1 cellular context compared by ENCODE assay signal in the genomic region with DNA sequence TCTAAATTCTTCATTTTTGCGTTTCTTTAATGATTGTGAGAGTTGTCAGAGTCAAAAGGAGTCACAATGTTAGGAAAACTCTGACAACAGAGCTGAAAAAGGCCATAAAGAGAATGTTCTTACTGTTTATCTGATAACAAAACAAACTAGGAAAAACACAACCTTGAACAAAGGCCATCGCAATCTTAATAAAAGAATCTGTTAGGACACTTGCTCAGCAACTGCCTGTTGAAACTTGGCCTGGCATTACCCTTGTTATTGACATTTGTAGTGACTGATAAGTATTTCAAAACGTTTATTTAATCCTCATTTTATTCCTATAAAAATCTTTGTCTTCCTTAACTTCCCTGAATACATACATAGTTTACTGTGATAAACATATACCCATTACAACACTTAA.
TF ChIP-seq lines count a peak whose summit lies in the region.

No MANE protein-coding gene starts in this region.

TF ChIP-seq in HepG2, 621 proteins besides CTCF, POLR2A, EP300 and RAD21 (continued from another document):
- TF ChIP-seq, protein P1, sequence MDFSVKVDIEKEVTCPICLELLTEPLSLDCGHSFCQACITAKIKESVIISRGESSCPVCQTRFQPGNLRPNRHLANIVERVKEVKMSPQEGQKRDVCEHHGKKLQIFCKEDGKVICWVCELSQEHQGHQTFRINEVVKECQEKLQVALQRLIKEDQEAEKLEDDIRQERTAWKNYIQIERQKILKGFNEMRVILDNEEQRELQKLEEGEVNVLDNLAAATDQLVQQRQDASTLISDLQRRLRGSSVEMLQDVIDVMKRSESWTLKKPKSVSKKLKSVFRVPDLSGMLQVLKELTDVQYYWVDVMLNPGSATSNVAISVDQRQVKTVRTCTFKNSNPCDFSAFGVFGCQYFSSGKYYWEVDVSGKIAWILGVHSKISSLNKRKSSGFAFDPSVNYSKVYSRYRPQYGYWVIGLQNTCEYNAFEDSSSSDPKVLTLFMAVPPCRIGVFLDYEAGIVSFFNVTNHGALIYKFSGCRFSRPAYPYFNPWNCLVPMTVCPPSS (IDR thresholded peaks at IDR 0.05), result no peak
- TF ChIP-seq, protein P2, sequence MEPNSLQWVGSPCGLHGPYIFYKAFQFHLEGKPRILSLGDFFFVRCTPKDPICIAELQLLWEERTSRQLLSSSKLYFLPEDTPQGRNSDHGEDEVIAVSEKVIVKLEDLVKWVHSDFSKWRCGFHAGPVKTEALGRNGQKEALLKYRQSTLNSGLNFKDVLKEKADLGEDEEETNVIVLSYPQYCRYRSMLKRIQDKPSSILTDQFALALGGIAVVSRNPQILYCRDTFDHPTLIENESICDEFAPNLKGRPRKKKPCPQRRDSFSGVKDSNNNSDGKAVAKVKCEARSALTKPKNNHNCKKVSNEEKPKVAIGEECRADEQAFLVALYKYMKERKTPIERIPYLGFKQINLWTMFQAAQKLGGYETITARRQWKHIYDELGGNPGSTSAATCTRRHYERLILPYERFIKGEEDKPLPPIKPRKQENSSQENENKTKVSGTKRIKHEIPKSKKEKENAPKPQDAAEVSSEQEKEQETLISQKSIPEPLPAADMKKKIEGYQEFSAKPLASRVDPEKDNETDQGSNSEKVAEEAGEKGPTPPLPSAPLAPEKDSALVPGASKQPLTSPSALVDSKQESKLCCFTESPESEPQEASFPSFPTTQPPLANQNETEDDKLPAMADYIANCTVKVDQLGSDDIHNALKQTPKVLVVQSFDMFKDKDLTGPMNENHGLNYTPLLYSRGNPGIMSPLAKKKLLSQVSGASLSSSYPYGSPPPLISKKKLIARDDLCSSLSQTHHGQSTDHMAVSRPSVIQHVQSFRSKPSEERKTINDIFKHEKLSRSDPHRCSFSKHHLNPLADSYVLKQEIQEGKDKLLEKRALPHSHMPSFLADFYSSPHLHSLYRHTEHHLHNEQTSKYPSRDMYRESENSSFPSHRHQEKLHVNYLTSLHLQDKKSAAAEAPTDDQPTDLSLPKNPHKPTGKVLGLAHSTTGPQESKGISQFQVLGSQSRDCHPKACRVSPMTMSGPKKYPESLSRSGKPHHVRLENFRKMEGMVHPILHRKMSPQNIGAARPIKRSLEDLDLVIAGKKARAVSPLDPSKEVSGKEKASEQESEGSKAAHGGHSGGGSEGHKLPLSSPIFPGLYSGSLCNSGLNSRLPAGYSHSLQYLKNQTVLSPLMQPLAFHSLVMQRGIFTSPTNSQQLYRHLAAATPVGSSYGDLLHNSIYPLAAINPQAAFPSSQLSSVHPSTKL (CRISPR knock-in tag; IDR thresholded peaks at IDR 0.05), result peak; percentile 72
- no peak for TF ChIP-seq KLF16 (CRISPR knock-in tag; IDR thresholded peaks at IDR 0.05)
- no peak for TF ChIP-seq PCBP1 (IDR thresholded peaks at IDR 0.05; ENCODE audit: borderline replicate concordance, low read depth, low read length)
- no peak; the same call in 1 of the 2 replicates for TF ChIP-seq CREM (IDR thresholded peaks at IDR 0.05)
- TF ChIP-seq CREM (CRISPR knock-in tag; IDR thresholded peaks at IDR 0.05), result no peak
- no peak for TF ChIP-seq MEIS2 (CRISPR knock-in tag; IDR thresholded peaks at IDR 0.05)
- TF ChIP-seq, protein P3, sequence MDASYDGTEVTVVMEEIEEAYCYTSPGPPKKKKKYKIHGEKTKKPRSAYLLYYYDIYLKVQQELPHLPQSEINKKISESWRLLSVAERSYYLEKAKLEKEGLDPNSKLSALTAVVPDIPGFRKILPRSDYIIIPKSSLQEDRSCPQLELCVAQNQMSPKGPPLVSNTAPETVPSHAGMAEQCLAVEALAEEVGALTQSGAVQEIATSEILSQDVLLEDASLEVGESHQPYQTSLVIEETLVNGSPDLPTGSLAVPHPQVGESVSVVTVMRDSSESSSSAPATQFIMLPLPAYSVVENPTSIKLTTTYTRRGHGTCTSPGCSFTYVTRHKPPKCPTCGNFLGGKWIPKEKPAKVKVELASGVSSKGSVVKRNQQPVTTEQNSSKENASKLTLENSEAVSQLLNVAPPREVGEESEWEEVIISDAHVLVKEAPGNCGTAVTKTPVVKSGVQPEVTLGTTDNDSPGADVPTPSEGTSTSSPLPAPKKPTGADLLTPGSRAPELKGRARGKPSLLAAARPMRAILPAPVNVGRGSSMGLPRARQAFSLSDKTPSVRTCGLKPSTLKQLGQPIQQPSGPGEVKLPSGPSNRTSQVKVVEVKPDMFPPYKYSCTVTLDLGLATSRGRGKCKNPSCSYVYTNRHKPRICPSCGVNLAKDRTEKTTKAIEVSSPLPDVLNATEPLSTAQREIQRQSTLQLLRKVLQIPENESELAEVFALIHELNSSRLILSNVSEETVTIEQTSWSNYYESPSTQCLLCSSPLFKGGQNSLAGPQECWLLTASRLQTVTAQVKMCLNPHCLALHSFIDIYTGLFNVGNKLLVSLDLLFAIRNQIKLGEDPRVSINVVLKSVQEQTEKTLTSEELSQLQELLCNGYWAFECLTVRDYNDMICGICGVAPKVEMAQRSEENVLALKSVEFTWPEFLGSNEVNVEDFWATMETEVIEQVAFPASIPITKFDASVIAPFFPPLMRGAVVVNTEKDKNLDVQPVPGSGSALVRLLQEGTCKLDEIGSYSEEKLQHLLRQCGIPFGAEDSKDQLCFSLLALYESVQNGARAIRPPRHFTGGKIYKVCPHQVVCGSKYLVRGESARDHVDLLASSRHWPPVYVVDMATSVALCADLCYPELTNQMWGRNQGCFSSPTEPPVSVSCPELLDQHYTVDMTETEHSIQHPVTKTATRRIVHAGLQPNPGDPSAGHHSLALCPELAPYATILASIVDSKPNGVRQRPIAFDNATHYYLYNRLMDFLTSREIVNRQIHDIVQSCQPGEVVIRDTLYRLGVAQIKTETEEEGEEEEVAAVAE (CRISPR knock-in tag; IDR thresholded peaks at IDR 0.05; ENCODE audit: borderline replicate concordance), result no peak
- TF ChIP-seq ESRRA (CRISPR knock-in tag; IDR thresholded peaks at IDR 0.05; ENCODE audit: low read depth), result no peak
